In the genomic region with DNA sequence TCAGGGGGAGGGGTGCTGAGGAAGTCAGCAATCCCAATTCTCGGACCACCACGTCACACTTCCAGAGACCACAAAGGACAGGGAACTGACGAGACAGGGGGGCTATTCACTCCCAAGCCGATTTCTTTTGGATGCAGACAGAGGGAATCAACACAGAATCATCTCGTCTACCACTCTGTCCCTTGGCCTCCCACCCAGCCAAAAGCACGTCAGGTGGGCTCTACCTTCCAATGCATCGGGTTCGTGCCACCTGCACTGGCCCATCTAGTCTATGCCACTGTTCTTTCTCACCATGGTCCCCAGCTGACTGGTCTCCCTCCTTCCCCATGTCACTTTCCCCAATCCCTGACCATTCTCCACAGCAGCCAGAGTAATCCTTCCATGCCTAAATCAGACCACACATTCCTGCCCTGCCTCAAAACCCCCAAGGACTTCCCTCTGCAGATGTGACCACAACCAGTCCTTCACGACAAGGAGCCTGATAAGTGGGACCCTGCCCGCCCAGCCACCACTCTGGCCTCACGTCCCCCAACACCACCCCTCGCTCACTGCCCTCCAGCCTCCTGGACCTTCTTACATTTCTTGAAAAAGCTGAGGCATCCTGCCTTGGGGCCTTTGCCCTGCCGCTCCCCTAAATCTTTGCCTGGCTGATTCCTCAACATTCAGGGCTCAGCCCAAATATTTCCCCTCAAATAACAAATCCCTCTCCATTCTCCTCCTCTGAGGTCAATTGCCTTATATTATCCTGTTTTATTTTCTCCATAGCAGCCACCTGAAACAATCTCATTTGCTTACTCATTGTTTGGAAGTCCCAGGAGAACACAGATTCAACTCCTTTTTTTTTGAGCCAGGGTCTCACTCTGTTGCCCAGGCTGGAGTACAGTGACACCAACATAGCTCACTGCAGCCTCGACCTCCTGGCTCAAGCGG, we compare ENCODE assay signal across 22 cellular contexts.
DNase-seq lines count a peak whose midpoint lies in the region; ATAC-seq and TF ChIP-seq lines count a peak whose summit lies in the region.
"Had no signal": no experiment of that assay in that cellular context is flagged by ENCODE, and none has a peak within 500 bp of the region (broad histone marks: within the 10 kb centered on the region; RNA-seq: fewer than 3 reads in every experiment).

No MANE protein-coding gene starts in this region.

- intact Hi-C loops in posterior vena cava (cut with DNase I) = no loop called here
- intact Hi-C loops in lower lobe of right lung (cut with DNase I) = no loop called here

- peaks cover 31% of the 10 kb centered on the region for H3K36me3 Mint-ChIP-seq in T-helper 2 cell treated with Interferon-gamma antibody and Interleukin-4, amounts not matched to agents 5 μg/mL and 100 μg/mL, for 36 hours (ENCODE audit: low read depth)
- peaks cover 69% of the 10 kb centered on the region for H3K36me3 Mint-ChIP-seq in endothelial cell (ENCODE audit: low read depth, unreplicated experiment)

- H3K36me3 ChIP-seq in lower lobe of right lung = peaks cover 100% of the 10 kb centered on the region

- TF ChIP-seq CTCF in endothelial cell (IDR thresholded peaks at IDR 0.05; ENCODE audit: unreplicated experiment) (no peak), lower lobe of right lung (IDR thresholded peaks at IDR 0.05) (no peak)

- no peak for DNase-seq in T-helper 2 cell treated with Interferon-gamma antibody and Interleukin-4, amounts not matched to agents 5 μg/mL and 100 μg/mL, for 36 hours (ENCODE audit: low spot score)
- DNase-seq in T-helper 2 cell (no peak), M059J (ENCODE audit: low read depth) (peak; percentile 11), endothelial cell (ENCODE audit: low spot score) (no peak), posterior vena cava (ENCODE audit: low spot score) (peak; percentile 24), lower lobe of right lung (no peak), NCI-H1092 treated with DMSO at 0.1 percent for 48 hours (lab: John Stamatoyannopoulos, UW) (no peak)
- DNase-seq: activated effector memory CD4-positive, alpha-beta T cell treated with anti-CD3 and anti-CD28 coated beads, Interleukin-2, amount 50 U/mL, for 16 hours; amniotic stem cell; BE2C; effector memory CD8-positive, alpha-beta T cell; islet precursor cell; naive B cell; NCI-H1436; NCI-H2171 treated with DMSO at 0.1 percent for 48 hours; NCI-H774; SJCRH30; stimulated activated CD4-positive, alpha-beta T cell treated with anti-CD3 and anti-CD28 coated beads, Interleukin-4, amount 100 ng/mL, for 1 hour; upper lobe of right lung had no signal

- peak overlapping the region; percentile 4 for H3K27ac Mint-ChIP-seq in T-helper 2 cell treated with Interferon-gamma antibody and Interleukin-4, amounts not matched to agents 5 μg/mL and 100 μg/mL, for 36 hours
- H3K27ac Mint-ChIP-seq in endothelial cell (ENCODE audit: unreplicated experiment) = peak overlapping the region; percentile 2

- H3K27me3 Mint-ChIP-seq in T-helper 2 cell treated with Interferon-gamma antibody and Interleukin-4, amounts not matched to agents 5 μg/mL and 100 μg/mL, for 36 hours (ENCODE audit: low read depth) = no peaks in the 10 kb centered on the region
- peaks cover 15% of the 10 kb centered on the region for H3K27me3 Mint-ChIP-seq in endothelial cell (ENCODE audit: unreplicated experiment)
- H3K27me3 Mint-ChIP-seq: effector memory CD8-positive, alpha-beta T cell; naive B cell had no signal

- no peaks in the 10 kb centered on the region for H3K27me3 ChIP-seq in lower lobe of right lung (ENCODE audit: low read depth)
- H3K27me3 ChIP-seq: BE2C, hepatocyte, SJCRH30, upper lobe of right lung had no signal

- no peak overlapping the region for H3K4me3 Mint-ChIP-seq in T-helper 2 cell treated with Interferon-gamma antibody and Interleukin-4, amounts not matched to agents 5 μg/mL and 100 μg/mL, for 36 hours
- H3K4me3 Mint-ChIP-seq in endothelial cell (ENCODE audit: unreplicated experiment) = peak overlapping the region; percentile 10
- H3K4me3 Mint-ChIP-seq: effector memory CD8-positive, alpha-beta T cell had no signal

- H3K4me1 ChIP-seq in lower lobe of right lung = peaks cover 18% of the 10 kb centered on the region
- H3K4me1 ChIP-seq: BE2C, upper lobe of right lung had no signal

- no peak overlapping the region for H3K4me3 ChIP-seq in lower lobe of right lung
- H3K4me3 ChIP-seq: hepatocyte, SJCRH30, upper lobe of right lung had no signal

- H3K4me1 Mint-ChIP-seq in T-helper 2 cell treated with Interferon-gamma antibody and Interleukin-4, amounts not matched to agents 5 μg/mL and 100 μg/mL, for 36 hours (ENCODE audit: low read depth) = no peaks in the 10 kb centered on the region
- H3K4me1 Mint-ChIP-seq in endothelial cell (ENCODE audit: unreplicated experiment) = no peaks in the 10 kb centered on the region
- H3K4me1 Mint-ChIP-seq: naive B cell had no signal

- H3K27ac ChIP-seq in lower lobe of right lung = no peak overlapping the region
- H3K27ac ChIP-seq: 22Rv1, hepatocyte, SJCRH30, upper lobe of right lung had no signal

- no peaks in the 10 kb centered on the region for H3K9me3 ChIP-seq in lower lobe of right lung
- H3K9me3 ChIP-seq: BE2C, SJCRH30, upper lobe of right lung had no signal

- no peaks in the 10 kb centered on the region for H3K9me3 Mint-ChIP-seq in T-helper 2 cell treated with Interferon-gamma antibody and Interleukin-4, amounts not matched to agents 5 μg/mL and 100 μg/mL, for 36 hours
- no peaks in the 10 kb centered on the region for H3K9me3 Mint-ChIP-seq in endothelial cell (ENCODE audit: unreplicated experiment)
- H3K9me3 Mint-ChIP-seq: effector memory CD8-positive, alpha-beta T cell; naive B cell had no signal

- ATAC-seq in HG03175 (IDR thresholded peaks at IDR 0.05; ENCODE audit: unreplicated experiment) (no peak), lower lobe of right lung (no peak)
- ATAC-seq: effector memory CD8-positive, alpha-beta T cell; upper lobe of right lung had no signal

Comparison
In these comparisons a context has a peak if more than half of its experiments do, and no peak if none do; other contexts are left out.
1. DNase-seq: peak in M059J (single experiment) and posterior vena cava (single experiment); none in T-helper 2 cell treated with Interferon-gamma antibody and Interleukin-4, amounts not matched to agents 5 μg/mL and 100 μg/mL, for 36 hours (single experiment), T-helper 2 cell (0 of 5), endothelial cell (single experiment), lower lobe of right lung (single experiment) and NCI-H1092 treated with DMSO at 0.1 percent for 48 hours (single experiment).